In the genomic region with DNA sequence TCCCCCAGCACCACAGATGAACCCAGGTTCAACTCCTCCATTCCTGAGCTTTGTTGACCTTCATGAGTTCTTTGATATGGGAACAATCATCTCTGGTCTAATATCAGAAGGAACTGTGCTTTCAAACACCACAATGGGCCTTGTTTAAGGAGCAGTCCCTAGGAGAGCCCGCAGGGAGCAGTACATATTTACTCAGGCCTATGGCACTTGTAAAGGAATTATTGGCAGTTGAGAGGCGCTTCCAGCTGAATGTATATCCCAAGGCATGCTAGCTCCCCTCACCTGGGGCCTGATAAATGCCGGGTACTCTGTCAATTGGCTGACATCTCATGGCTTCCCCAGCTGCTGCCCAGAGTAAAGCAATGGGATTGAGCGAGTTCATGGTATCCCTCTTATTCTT, we compare ENCODE assay signal across 1 cellular context.
TF ChIP-seq lines count a peak whose summit lies in the region.

No MANE protein-coding gene starts in this region.

TF ChIP-seq in HepG2, 621 proteins besides CTCF, POLR2A, EP300 and RAD21 (continued from another document):
- TF ChIP-seq, protein P1, sequence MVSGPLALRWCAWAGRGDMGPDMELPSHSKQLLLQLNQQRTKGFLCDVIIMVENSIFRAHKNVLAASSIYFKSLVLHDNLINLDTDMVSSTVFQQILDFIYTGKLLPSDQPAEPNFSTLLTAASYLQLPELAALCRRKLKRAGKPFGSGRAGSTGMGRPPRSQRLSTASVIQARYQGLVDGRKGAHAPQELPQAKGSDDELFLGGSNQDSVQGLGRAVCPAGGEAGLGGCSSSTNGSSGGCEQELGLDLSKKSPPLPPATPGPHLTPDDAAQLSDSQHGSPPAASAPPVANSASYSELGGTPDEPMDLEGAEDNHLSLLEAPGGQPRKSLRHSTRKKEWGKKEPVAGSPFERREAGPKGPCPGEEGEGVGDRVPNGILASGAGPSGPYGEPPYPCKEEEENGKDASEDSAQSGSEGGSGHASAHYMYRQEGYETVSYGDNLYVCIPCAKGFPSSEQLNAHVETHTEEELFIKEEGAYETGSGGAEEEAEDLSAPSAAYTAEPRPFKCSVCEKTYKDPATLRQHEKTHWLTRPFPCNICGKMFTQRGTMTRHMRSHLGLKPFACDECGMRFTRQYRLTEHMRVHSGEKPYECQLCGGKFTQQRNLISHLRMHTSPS (CRISPR knock-in tag; IDR thresholded peaks at IDR 0.05; ENCODE audit: low read depth), result no peak
- TF ChIP-seq MXI1 (IDR thresholded peaks at IDR 0.05; ENCODE audit: borderline replicate concordance, low read depth, low read length) (no peak), ZNF296 (CRISPR knock-in tag; conservative IDR thresholded peaks at IDR 0.05) (no peak), MIER2 (CRISPR knock-in tag; IDR thresholded peaks at IDR 0.05) (no peak), SALL2 (CRISPR knock-in tag; IDR thresholded peaks at IDR 0.05) (no peak), POLR2G (IDR thresholded peaks at IDR 0.05; ENCODE audit: low read depth, low read length) (no peak), CBX5 (CRISPR knock-in tag; IDR thresholded peaks at IDR 0.05; ENCODE audit: borderline replicate concordance) (no peak), NR1H2 (CRISPR knock-in tag; IDR thresholded peaks at IDR 0.05; ENCODE audit: borderline replicate concordance, low read depth) (no peak), MTA3 (CRISPR knock-in tag; IDR thresholded peaks at IDR 0.05) (no peak), ZSCAN20 (CRISPR knock-in tag; IDR thresholded peaks at IDR 0.05; ENCODE audit: borderline replicate concordance) (no peak), CREB1 (IDR thresholded peaks at IDR 0.05) (no peak), CREB1 (CRISPR knock-in tag; IDR thresholded peaks at IDR 0.05) (no peak), FOXA3 (CRISPR knock-in tag; IDR thresholded peaks at IDR 0.05) (peak; percentile 80), HDAC1 (CRISPR knock-in tag; IDR thresholded peaks at IDR 0.05) (peak; percentile 19; the same call in 1 of the 2 replicates), ZNF713 (CRISPR knock-in tag; IDR thresholded peaks at IDR 0.05) (no peak), NR2F1 (CRISPR knock-in tag; IDR thresholded peaks at IDR 0.05) (no peak), ONECUT2 (CRISPR knock-in tag; IDR thresholded peaks at IDR 0.05) (no peak), RBM22 (optimal IDR thresholded peaks at IDR 0.05; ENCODE audit: low read length) (no peak), BRCA1 (CRISPR knock-in tag; IDR thresholded peaks at IDR 0.05) (no peak), ZNF569 (CRISPR knock-in tag; IDR thresholded peaks at IDR 0.05; ENCODE audit: borderline replicate concordance) (no peak), FOXP1 (IDR thresholded peaks at IDR 0.05) (no peak), FOXP1 (CRISPR knock-in tag; IDR thresholded peaks at IDR 0.05) (no peak), ZNF709 (CRISPR knock-in tag; IDR thresholded peaks at IDR 0.05) (no peak), ARNTL (CRISPR knock-in tag; IDR thresholded peaks at IDR 0.05) (no peak), MTF2 (CRISPR knock-in tag; IDR thresholded peaks at IDR 0.05; ENCODE audit: borderline replicate concordance) (no peak), NFKB2 (CRISPR knock-in tag; IDR thresholded peaks at IDR 0.05; ENCODE audit: borderline replicate concordance) (no peak), PRMT3 (CRISPR knock-in tag; IDR thresholded peaks at IDR 0.05; ENCODE audit: borderline replicate concordance, low read depth) (no peak), ZNF761 (CRISPR knock-in tag; conservative IDR thresholded peaks at IDR 0.05) (no peak), SSRP1 (CRISPR knock-in tag; IDR thresholded peaks at IDR 0.05) (no peak), GFI1 (CRISPR knock-in tag; IDR thresholded peaks at IDR 0.05; ENCODE audit: borderline replicate concordance) (no peak), ZBTB21 (CRISPR knock-in tag; IDR thresholded peaks at IDR 0.05) (no peak), KAT8 (CRISPR knock-in tag; IDR thresholded peaks at IDR 0.05) (no peak), SUZ12 (IDR thresholded peaks at IDR 0.05; ENCODE audit: low read depth, low read length) (no peak), ZNF432 (CRISPR knock-in tag; IDR thresholded peaks at IDR 0.05; ENCODE audit: borderline replicate concordance) (no peak), HNRNPK (IDR thresholded peaks at IDR 0.05; ENCODE audit: low read depth, low read length, poor library complexity, severe bottlenecking) (no peak), FOXC1 (CRISPR knock-in tag; IDR thresholded peaks at IDR 0.05; ENCODE audit: borderline replicate concordance) (no peak), ZNF20 (CRISPR knock-in tag; IDR thresholded peaks at IDR 0.05) (no peak), ZNF766 (CRISPR knock-in tag; IDR thresholded peaks at IDR 0.05; ENCODE audit: borderline replicate concordance) (no peak), TEAD3 (CRISPR knock-in tag; optimal IDR thresholded peaks at IDR 0.05; ENCODE audit: borderline replicate concordance) (peak; percentile 57), ZNF577 (CRISPR knock-in tag; IDR thresholded peaks at IDR 0.05; ENCODE audit: borderline replicate concordance, low read depth) (no peak)
- TF ChIP-seq, protein P2, sequence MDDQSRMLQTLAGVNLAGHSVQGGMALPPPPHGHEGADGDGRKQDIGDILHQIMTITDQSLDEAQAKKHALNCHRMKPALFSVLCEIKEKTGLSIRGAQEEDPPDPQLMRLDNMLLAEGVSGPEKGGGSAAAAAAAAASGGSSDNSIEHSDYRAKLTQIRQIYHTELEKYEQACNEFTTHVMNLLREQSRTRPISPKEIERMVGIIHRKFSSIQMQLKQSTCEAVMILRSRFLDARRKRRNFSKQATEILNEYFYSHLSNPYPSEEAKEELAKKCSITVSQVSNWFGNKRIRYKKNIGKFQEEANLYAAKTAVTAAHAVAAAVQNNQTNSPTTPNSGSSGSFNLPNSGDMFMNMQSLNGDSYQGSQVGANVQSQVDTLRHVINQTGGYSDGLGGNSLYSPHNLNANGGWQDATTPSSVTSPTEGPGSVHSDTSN (CRISPR knock-in tag; IDR thresholded peaks at IDR 0.05; ENCODE audit: borderline replicate concordance), result no peak
- TF ChIP-seq, protein P3, sequence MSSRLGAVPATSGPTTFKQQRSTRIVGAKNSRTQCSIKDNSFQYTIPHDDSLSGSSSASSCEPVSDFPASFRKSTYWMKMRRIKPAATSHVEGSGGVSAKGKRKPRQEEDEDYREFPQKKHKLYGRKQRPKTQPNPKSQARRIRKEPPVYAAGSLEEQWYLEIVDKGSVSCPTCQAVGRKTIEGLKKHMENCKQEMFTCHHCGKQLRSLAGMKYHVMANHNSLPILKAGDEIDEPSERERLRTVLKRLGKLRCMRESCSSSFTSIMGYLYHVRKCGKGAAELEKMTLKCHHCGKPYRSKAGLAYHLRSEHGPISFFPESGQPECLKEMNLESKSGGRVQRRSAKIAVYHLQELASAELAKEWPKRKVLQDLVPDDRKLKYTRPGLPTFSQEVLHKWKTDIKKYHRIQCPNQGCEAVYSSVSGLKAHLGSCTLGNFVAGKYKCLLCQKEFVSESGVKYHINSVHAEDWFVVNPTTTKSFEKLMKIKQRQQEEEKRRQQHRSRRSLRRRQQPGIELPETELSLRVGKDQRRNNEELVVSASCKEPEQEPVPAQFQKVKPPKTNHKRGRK (CRISPR knock-in tag; IDR thresholded peaks at IDR 0.05), result no peak
- TF ChIP-seq, protein P4, sequence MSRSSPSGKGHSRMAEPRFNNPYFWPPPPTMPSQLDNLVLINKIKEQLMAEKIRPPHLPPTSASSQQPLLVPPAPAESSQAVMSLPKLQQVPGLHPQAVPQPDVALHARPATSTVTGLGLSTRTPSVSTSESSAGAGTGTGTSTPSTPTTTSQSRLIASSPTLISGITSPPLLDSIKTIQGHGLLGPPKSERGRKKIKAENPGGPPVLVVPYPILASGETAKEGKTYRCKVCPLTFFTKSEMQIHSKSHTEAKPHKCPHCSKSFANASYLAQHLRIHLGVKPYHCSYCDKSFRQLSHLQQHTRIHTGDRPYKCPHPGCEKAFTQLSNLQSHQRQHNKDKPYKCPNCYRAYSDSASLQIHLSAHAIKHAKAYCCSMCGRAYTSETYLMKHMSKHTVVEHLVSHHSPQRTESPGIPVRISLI (CRISPR knock-in tag; IDR thresholded peaks at IDR 0.05; ENCODE audit: borderline replicate concordance), result no peak
- TF ChIP-seq, protein P5, sequence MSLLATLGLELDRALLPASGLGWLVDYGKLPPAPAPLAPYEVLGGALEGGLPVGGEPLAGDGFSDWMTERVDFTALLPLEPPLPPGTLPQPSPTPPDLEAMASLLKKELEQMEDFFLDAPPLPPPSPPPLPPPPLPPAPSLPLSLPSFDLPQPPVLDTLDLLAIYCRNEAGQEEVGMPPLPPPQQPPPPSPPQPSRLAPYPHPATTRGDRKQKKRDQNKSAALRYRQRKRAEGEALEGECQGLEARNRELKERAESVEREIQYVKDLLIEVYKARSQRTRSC (CRISPR knock-in tag; IDR thresholded peaks at IDR 0.05; ENCODE audit: low read depth), result no peak
- TF ChIP-seq, protein P6, sequence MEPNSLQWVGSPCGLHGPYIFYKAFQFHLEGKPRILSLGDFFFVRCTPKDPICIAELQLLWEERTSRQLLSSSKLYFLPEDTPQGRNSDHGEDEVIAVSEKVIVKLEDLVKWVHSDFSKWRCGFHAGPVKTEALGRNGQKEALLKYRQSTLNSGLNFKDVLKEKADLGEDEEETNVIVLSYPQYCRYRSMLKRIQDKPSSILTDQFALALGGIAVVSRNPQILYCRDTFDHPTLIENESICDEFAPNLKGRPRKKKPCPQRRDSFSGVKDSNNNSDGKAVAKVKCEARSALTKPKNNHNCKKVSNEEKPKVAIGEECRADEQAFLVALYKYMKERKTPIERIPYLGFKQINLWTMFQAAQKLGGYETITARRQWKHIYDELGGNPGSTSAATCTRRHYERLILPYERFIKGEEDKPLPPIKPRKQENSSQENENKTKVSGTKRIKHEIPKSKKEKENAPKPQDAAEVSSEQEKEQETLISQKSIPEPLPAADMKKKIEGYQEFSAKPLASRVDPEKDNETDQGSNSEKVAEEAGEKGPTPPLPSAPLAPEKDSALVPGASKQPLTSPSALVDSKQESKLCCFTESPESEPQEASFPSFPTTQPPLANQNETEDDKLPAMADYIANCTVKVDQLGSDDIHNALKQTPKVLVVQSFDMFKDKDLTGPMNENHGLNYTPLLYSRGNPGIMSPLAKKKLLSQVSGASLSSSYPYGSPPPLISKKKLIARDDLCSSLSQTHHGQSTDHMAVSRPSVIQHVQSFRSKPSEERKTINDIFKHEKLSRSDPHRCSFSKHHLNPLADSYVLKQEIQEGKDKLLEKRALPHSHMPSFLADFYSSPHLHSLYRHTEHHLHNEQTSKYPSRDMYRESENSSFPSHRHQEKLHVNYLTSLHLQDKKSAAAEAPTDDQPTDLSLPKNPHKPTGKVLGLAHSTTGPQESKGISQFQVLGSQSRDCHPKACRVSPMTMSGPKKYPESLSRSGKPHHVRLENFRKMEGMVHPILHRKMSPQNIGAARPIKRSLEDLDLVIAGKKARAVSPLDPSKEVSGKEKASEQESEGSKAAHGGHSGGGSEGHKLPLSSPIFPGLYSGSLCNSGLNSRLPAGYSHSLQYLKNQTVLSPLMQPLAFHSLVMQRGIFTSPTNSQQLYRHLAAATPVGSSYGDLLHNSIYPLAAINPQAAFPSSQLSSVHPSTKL (CRISPR knock-in tag; IDR thresholded peaks at IDR 0.05), result 0 out of 2 replicates have a peak, but pooled peaks have one; percentile 32
- TF ChIP-seq, protein P7, sequence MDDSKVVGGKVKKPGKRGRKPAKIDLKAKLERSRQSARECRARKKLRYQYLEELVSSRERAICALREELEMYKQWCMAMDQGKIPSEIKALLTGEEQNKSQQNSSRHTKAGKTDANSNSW (CRISPR knock-in tag; IDR thresholded peaks at IDR 0.05; ENCODE audit: borderline replicate concordance), result no peak
